Comparison of ENCODE assay signal across 8 cellular contexts in genomic region chr2:12931211-12931844, GRCh38.
DNase-seq lines count a peak whose midpoint lies in the region; ATAC-seq and FAIRE-seq lines count a peak whose summit lies in the region.

No MANE protein-coding gene starts in this region.

- peak; percentile 27 to 57 for DNase-seq in NCI-H2081 (lab: John Stamatoyannopoulos, UW)
- DNase-seq in NCI-H2081 treated with DMSO at 0.1 percent for 48 hours (lab: John Stamatoyannopoulos, UW): no peak
- DNase-seq in OCI-M1 (lab: John Stamatoyannopoulos, UW): peak; percentile 53
- DNase-seq in midbrain (lab: John Stamatoyannopoulos, UW): peak; percentile 53
- DNase-seq in COLO668 (lab: John Stamatoyannopoulos, UW; ENCODE audit: unreplicated experiment): no peak
- no peak for DNase-seq in GM19238 (ENCODE audit: insufficient read length, low spot score)

- peak; percentile 74 for FAIRE-seq in endometrium (lab: Jason Lieb, UNC)

- peak; percentile 71 for ATAC-seq in HG03159 (IDR thresholded peaks at IDR 0.05; ENCODE audit: unreplicated experiment)

Comparison
In these comparisons a context has a peak if more than half of its experiments do, and no peak if none do; other contexts are left out.
1. DNase-seq: peak in NCI-H2081 (2 of 2), OCI-M1 (single experiment) and midbrain (single experiment); none in NCI-H2081 treated with DMSO at 0.1 percent for 48 hours (single experiment), COLO668 (single experiment) and GM19238 (single experiment).